Comparison of ENCODE assay signal across 40 cellular contexts in the genomic region with DNA sequence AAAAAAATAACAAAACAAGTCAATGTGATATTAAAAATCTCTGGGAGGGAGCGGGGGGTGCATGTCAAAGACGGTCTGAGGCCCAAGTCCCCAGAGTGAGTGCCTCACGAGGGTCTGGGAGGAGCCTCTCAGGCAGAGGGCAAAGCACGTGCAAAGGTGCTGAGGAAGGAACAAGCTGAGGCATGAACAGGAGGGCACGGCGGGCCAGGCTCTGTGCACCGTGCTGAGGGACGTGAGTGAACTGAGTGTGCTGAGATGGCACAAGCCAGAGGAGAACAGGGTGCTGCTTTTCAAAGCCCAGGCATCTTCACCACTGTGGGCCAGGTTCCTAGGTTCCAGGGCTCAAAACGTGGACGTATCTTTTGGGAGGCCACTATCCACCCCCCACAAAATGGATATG.
"Had no signal": no experiment of that assay in that cellular context is flagged by ENCODE, and none has a peak within 500 bp of the region (broad histone marks: within the 10 kb centered on the region; RNA-seq: fewer than 3 reads in every experiment).

No MANE protein-coding gene starts in this region.

- H3K9me3 Mint-ChIP-seq: activated naive CD4-positive, alpha-beta T cell treated with anti-CD3 and anti-CD28 coated beads, Interleukin-2, amount 10 ng/mL, durations not matched to agents 7 days and 5 days; activated naive CD4-positive, alpha-beta T cell treated with anti-CD3 and anti-CD28 coated beads, Interleukin-2, amount 50 U/mL, for 24 hours; activated naive CD4-positive, alpha-beta T cell treated with anti-CD3 and anti-CD28 coated beads, Interleukin-2, amount 50 U/mL, for 72 hours; activated naive CD8-positive, alpha-beta T cell treated with anti-CD3 and anti-CD28 coated beads for 36 hours; activated naive CD8-positive, alpha-beta T cell treated with anti-CD3 and anti-CD28 coated beads, Interleukin-2, amount 10 ng/mL, durations not matched to agents 7 days and 5 days; activated naive CD8-positive, alpha-beta T cell treated with anti-CD3 and anti-CD28 coated beads, Interleukin-2, amount 50 U/mL, for 24 hours; activated T-cell treated with anti-CD3 and anti-CD28 coated beads, Interleukin-2, amount 50 U/mL, for 24 hours; activated T-cell treated with anti-CD3 and anti-CD28 coated beads, Interleukin-2, amount 50 U/mL, for 4 hours; activated T-cell treated with anti-CD3 and anti-CD28 coated beads, Interleukin-2, amount 50 U/mL, for 72 hours; activated T-helper 1 cell treated with anti-CD3 and anti-CD28 coated beads, Interleukin-12 subunit alpha, Interleukin-12 subunit beta, Interleukin-2, Interleukin-4 antibody, amounts not matched to agents 30 ng/mL and 10 ng/mL and 1 ng/mL, durations not matched to agents 14 hours and 24 hours and 36 hours; activated T-helper 17 cell treated with anti-CD3 and anti-CD28 coated beads, Interleukin-2, amount 50 U/mL, for 72 hours; activated T-helper 2 cell treated with anti-CD3 and anti-CD28 coated beads, Interferon-gamma antibody, Interleukin-2, Interleukin-4, amounts not matched to agents 10 μg/mL and 5 μg/mL and 100 μg/mL, durations not matched to agents 14 hours and 24 hours and 36 hours; central memory CD8-positive, alpha-beta T cell had no signal

- H3K27me3 ChIP-seq: adrenal gland, ascending aorta, body of pancreas, brain microvascular endothelial cell, cardiac muscle cell had no signal

- H3K4me1 ChIP-seq: adrenal gland, ascending aorta, body of pancreas, breast epithelium had no signal

- H3K36me3 ChIP-seq: adrenal gland, ascending aorta, brain microvascular endothelial cell, breast epithelium, cardiac muscle cell had no signal

- H3K4me3 Mint-ChIP-seq: activated naive CD4-positive, alpha-beta T cell treated with anti-CD3 and anti-CD28 coated beads for 36 hours; activated naive CD4-positive, alpha-beta T cell treated with anti-CD3 and anti-CD28 coated beads, Interleukin-2, amount 10 ng/mL, durations not matched to agents 7 days and 5 days; activated naive CD4-positive, alpha-beta T cell treated with anti-CD3 and anti-CD28 coated beads, Interleukin-2, amount 50 U/mL, for 24 hours; activated naive CD8-positive, alpha-beta T cell; activated naive CD8-positive, alpha-beta T cell treated with anti-CD3 and anti-CD28 coated beads for 36 hours; activated naive CD8-positive, alpha-beta T cell treated with anti-CD3 and anti-CD28 coated beads, Interleukin-2, amount 10 ng/mL, durations not matched to agents 7 days and 5 days; activated naive CD8-positive, alpha-beta T cell treated with anti-CD3 and anti-CD28 coated beads, Interleukin-2, amount 50 U/mL, for 24 hours; activated T-cell treated with anti-CD3 and anti-CD28 coated beads, Interleukin-2, amount 50 U/mL, for 24 hours; activated T-cell treated with anti-CD3 and anti-CD28 coated beads, Interleukin-2, amount 50 U/mL, for 4 hours; activated T-cell treated with anti-CD3 and anti-CD28 coated beads, Interleukin-2, amount 50 U/mL, for 72 hours; activated T-helper 1 cell treated with anti-CD3 and anti-CD28 coated beads, Interleukin-12 subunit alpha, Interleukin-12 subunit beta, Interleukin-2, Interleukin-4 antibody, amounts not matched to agents 30 ng/mL and 10 ng/mL and 1 ng/mL, durations not matched to agents 14 hours and 24 hours and 36 hours; activated T-helper 17 cell treated with anti-CD3 and anti-CD28 coated beads, Interleukin-2, amount 50 U/mL, for 72 hours; brain; central memory CD8-positive, alpha-beta T cell had no signal

- H3K27ac Mint-ChIP-seq: activated naive CD4-positive, alpha-beta T cell treated with anti-CD3 and anti-CD28 coated beads for 36 hours; activated naive CD4-positive, alpha-beta T cell treated with anti-CD3 and anti-CD28 coated beads, Interleukin-2, amount 10 ng/mL, durations not matched to agents 7 days and 5 days; activated naive CD4-positive, alpha-beta T cell treated with anti-CD3 and anti-CD28 coated beads, Interleukin-2, amount 50 U/mL, for 24 hours; activated naive CD4-positive, alpha-beta T cell treated with anti-CD3 and anti-CD28 coated beads, Interleukin-2, amount 50 U/mL, for 72 hours; activated naive CD8-positive, alpha-beta T cell; activated naive CD8-positive, alpha-beta T cell treated with anti-CD3 and anti-CD28 coated beads for 36 hours; activated naive CD8-positive, alpha-beta T cell treated with anti-CD3 and anti-CD28 coated beads, Interleukin-2, amount 10 ng/mL, durations not matched to agents 7 days and 5 days; activated naive CD8-positive, alpha-beta T cell treated with anti-CD3 and anti-CD28 coated beads, Interleukin-2, amount 50 U/mL, for 24 hours; activated T-cell treated with anti-CD3 and anti-CD28 coated beads, Interleukin-2, amount 50 U/mL, for 24 hours; activated T-cell treated with anti-CD3 and anti-CD28 coated beads, Interleukin-2, amount 50 U/mL, for 72 hours; activated T-helper 1 cell treated with anti-CD3 and anti-CD28 coated beads, Interleukin-12 subunit alpha, Interleukin-12 subunit beta, Interleukin-2, Interleukin-4 antibody, amounts not matched to agents 30 ng/mL and 10 ng/mL and 1 ng/mL, durations not matched to agents 14 hours and 24 hours and 36 hours; activated T-helper 17 cell treated with anti-CD3 and anti-CD28 coated beads, Interleukin-2, amount 50 U/mL, for 72 hours; activated T-helper 2 cell treated with anti-CD3 and anti-CD28 coated beads, Interferon-gamma antibody, Interleukin-2, Interleukin-4, amounts not matched to agents 10 μg/mL and 5 μg/mL and 100 μg/mL, durations not matched to agents 14 hours and 24 hours and 36 hours had no signal

- H3K4me3 ChIP-seq: adrenal gland, ascending aorta, body of pancreas, breast epithelium, cardiac muscle cell had no signal

- H3K9me3 ChIP-seq: adrenal gland, ascending aorta, body of pancreas had no signal

- FAIRE-seq: astrocyte, bronchial epithelial cell had no signal

- H3K36me3 Mint-ChIP-seq: activated naive CD4-positive, alpha-beta T cell treated with anti-CD3 and anti-CD28 coated beads, Interleukin-2, amount 10 ng/mL, durations not matched to agents 7 days and 5 days; activated naive CD4-positive, alpha-beta T cell treated with anti-CD3 and anti-CD28 coated beads, Interleukin-2, amount 50 U/mL, for 24 hours; activated naive CD4-positive, alpha-beta T cell treated with anti-CD3 and anti-CD28 coated beads, Interleukin-2, amount 50 U/mL, for 72 hours; activated naive CD8-positive, alpha-beta T cell; activated naive CD8-positive, alpha-beta T cell treated with anti-CD3 and anti-CD28 coated beads for 36 hours; activated naive CD8-positive, alpha-beta T cell treated with anti-CD3 and anti-CD28 coated beads, Interleukin-2, amount 10 ng/mL, durations not matched to agents 7 days and 5 days; brain had no signal

- ATAC-seq: activated naive CD4-positive, alpha-beta T cell treated with anti-CD3 and anti-CD28 coated beads, Interleukin-2, amount 50 U/mL, for 72 hours; activated naive CD8-positive, alpha-beta T cell treated with anti-CD3 and anti-CD28 coated beads, Interleukin-2, amount 50 U/mL, for 24 hours; activated T-cell treated with anti-CD3 and anti-CD28 coated beads, Interleukin-2, amount 50 U/mL, for 4 hours; activated T-cell treated with anti-CD3 and anti-CD28 coated beads, Interleukin-2, amount 50 U/mL, for 72 hours; activated T-helper 17 cell treated with anti-CD3 and anti-CD28 coated beads, Interleukin-2, amount 50 U/mL, for 72 hours; body of pancreas had no signal

- H3K4me1 Mint-ChIP-seq: activated naive CD4-positive, alpha-beta T cell treated with anti-CD3 and anti-CD28 coated beads, Interleukin-2, amount 10 ng/mL, durations not matched to agents 7 days and 5 days; activated naive CD4-positive, alpha-beta T cell treated with anti-CD3 and anti-CD28 coated beads, Interleukin-2, amount 50 U/mL, for 24 hours; activated naive CD8-positive, alpha-beta T cell treated with anti-CD3 and anti-CD28 coated beads for 36 hours; activated naive CD8-positive, alpha-beta T cell treated with anti-CD3 and anti-CD28 coated beads, Interleukin-2, amount 10 ng/mL, durations not matched to agents 7 days and 5 days; activated naive CD8-positive, alpha-beta T cell treated with anti-CD3 and anti-CD28 coated beads, Interleukin-2, amount 50 U/mL, for 24 hours; activated T-helper 17 cell treated with anti-CD3 and anti-CD28 coated beads, Interleukin-2, amount 50 U/mL, for 72 hours; brain; central memory CD8-positive, alpha-beta T cell had no signal

- H3K27me3 Mint-ChIP-seq: activated naive CD4-positive, alpha-beta T cell treated with anti-CD3 and anti-CD28 coated beads, Interleukin-2, amount 50 U/mL, for 24 hours had no signal

- H3K27ac ChIP-seq: adrenal gland, ascending aorta, body of pancreas, brain microvascular endothelial cell, breast epithelium, cardiac muscle cell had no signal

- DNase-seq: activated effector memory CD4-positive, alpha-beta T cell treated with anti-CD3 and anti-CD28 coated beads, Interleukin-2, amount 50 U/mL, for 16 hours; activated effector memory CD4-positive, alpha-beta T cell treated with Interleukin-2 at 50 U/mL for 16 hours; activated gamma-delta T cell; activated gamma-delta T cell treated with Interleukin-2 at 50 U/mL for 16 hours; activated naive CD4-positive, alpha-beta T cell; activated naive CD4-positive, alpha-beta T cell treated with anti-CD3 and anti-CD28 coated beads for 36 hours; activated naive CD4-positive, alpha-beta T cell treated with anti-CD3 and anti-CD28 coated beads, Interleukin-2, amount 10 ng/mL, durations not matched to agents 7 days and 5 days; activated naive CD4-positive, alpha-beta T cell treated with anti-CD3 and anti-CD28 coated beads, Interleukin-2, amount 50 U/mL, for 16 hours; activated naive CD4-positive, alpha-beta T cell treated with Interleukin-2 at 50 U/mL for 16 hours; activated naive CD8-positive, alpha-beta T cell treated with anti-CD3 and anti-CD28 coated beads for 36 hours; activated naive CD8-positive, alpha-beta T cell treated with anti-CD3 and anti-CD28 coated beads, Interleukin-2, amount 10 ng/mL, durations not matched to agents 7 days and 5 days; activated naive CD8-positive, alpha-beta T cell treated with anti-CD3 and anti-CD28 coated beads, Interleukin-2, amount 50 U/mL, for 24 hours; activated T-cell treated with anti-CD3 and anti-CD28 coated beads, Interleukin-2, amount 50 U/mL, for 1 hour; activated T-cell treated with anti-CD3 and anti-CD28 coated beads, Interleukin-2, amount 50 U/mL, for 24 hours; activated T-cell treated with anti-CD3 and anti-CD28 coated beads, Interleukin-2, amount 50 U/mL, for 4 hours; activated T-cell treated with anti-CD3 and anti-CD28 coated beads, Interleukin-2, amount 50 U/mL, for 48 hours; activated T-cell treated with anti-CD3 and anti-CD28 coated beads, Interleukin-2, amount 50 U/mL, for 72 hours; adrenal gland; amniotic stem cell; amygdala; anterior cingulate cortex; aorta; body of pancreas; brain microvascular endothelial cell; caudate nucleus; central memory CD4-positive, alpha-beta T cell; cerebellar nuclear complex had no signal
